21 cellular contexts compared by ENCODE assay signal in the genomic region with DNA sequence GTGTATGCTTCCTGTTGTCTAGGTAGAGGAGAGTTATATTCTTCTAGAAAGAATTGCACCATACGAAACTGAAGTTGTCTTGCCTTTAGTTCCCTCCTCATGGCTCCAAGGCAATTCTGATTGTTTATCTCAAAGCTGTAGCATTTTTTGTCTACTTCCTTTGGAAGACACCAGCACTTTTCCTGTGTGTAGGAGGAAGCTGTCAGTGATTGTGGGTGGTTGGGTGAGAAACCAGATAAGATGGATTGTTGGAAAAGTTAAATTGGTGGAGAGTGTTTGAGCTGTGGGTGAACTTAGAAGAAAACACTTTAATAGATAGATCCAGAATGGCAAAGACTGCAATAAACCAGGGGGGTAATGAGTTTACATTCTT.
"Had no signal": no experiment of that assay in that cellular context is flagged by ENCODE, and none has a peak within 500 bp of the region (broad histone marks: within the 10 kb centered on the region; RNA-seq: fewer than 3 reads in every experiment).

No MANE protein-coding gene starts in this region.

- H3K4me3 ChIP-seq: body of pancreas, cardiac muscle cell, hepatocyte, lower lobe of right lung, ovary, prostate gland, right atrium auricular region, SK-N-MC, spleen had no signal

- H3K4me2 ChIP-seq: hepatocyte had no signal

- H3K4me1 ChIP-seq: foreskin keratinocyte, lower lobe of right lung, prostate gland, spleen had no signal

- H3K27me3 ChIP-seq: body of pancreas, cardiac muscle cell, foreskin keratinocyte, hepatocyte, ovary, right atrium auricular region had no signal

- H3K9me3 Mint-ChIP-seq: activated CD4-positive, alpha-beta memory T cell treated with anti-CD3 and anti-CD28 coated beads, Interleukin-2, amount 10 ng/mL, durations not matched to agents 7 days and 5 days; immature natural killer cell; naive thymus-derived CD8-positive, alpha-beta T cell had no signal

- H3K9me3 ChIP-seq: body of pancreas, lower lobe of right lung, ovary, prostate gland, right atrium auricular region, spleen had no signal

- H3K79me2 ChIP-seq: hepatocyte had no signal

- H3K27ac ChIP-seq: body of pancreas, cardiac muscle cell, foreskin keratinocyte, hepatocyte, lower lobe of right lung, ovary, prostate gland, right atrium auricular region, SK-N-MC, spleen had no signal

- H3K36me3 Mint-ChIP-seq: activated naive CD8-positive, alpha-beta T cell treated with anti-CD3 and anti-CD28 coated beads for 36 hours; immature natural killer cell; naive thymus-derived CD8-positive, alpha-beta T cell; WTC11 had no signal

- H3K27ac Mint-ChIP-seq: activated CD4-positive, alpha-beta memory T cell treated with anti-CD3 and anti-CD28 coated beads, Interleukin-2, amount 10 ng/mL, durations not matched to agents 7 days and 5 days; activated naive CD8-positive, alpha-beta T cell treated with anti-CD3 and anti-CD28 coated beads for 36 hours; T-helper 17 cell; WTC11 had no signal

- DNase-seq: activated CD4-positive, alpha-beta memory T cell treated with anti-CD3 and anti-CD28 coated beads, Interleukin-2, amount 10 ng/mL, durations not matched to agents 7 days and 5 days; activated naive CD8-positive, alpha-beta T cell treated with anti-CD3 and anti-CD28 coated beads for 36 hours; body of pancreas; cortex of kidney; foreskin keratinocyte; glutamatergic neuron; immature natural killer cell; lower lobe of right lung; naive thymus-derived CD8-positive, alpha-beta T cell; ovary; spleen; stimulated activated CD4-positive, alpha-beta T cell treated with anti-CD3 and anti-CD28 coated beads, Interleukin-4, amount 100 ng/mL, for 24 hours; stimulated activated naive CD4-positive, alpha-beta T cell treated with Interleukin-2 at 50 U/mL for 16 hours; SW 1271; T-helper 17 cell had no signal

- H2AFZ ChIP-seq: hepatocyte had no signal

- H3K4me3 Mint-ChIP-seq: activated CD4-positive, alpha-beta memory T cell treated with anti-CD3 and anti-CD28 coated beads, Interleukin-2, amount 10 ng/mL, durations not matched to agents 7 days and 5 days; activated naive CD8-positive, alpha-beta T cell treated with anti-CD3 and anti-CD28 coated beads for 36 hours; immature natural killer cell; naive thymus-derived CD8-positive, alpha-beta T cell; T-helper 17 cell; WTC11 had no signal

- H3K27me3 Mint-ChIP-seq: activated naive CD8-positive, alpha-beta T cell treated with anti-CD3 and anti-CD28 coated beads for 36 hours had no signal

- H3K36me3 ChIP-seq: cardiac muscle cell, lower lobe of right lung, ovary, prostate gland, right atrium auricular region, spleen had no signal
